In genomic region chr15:75456710-75457109, GRCh38 we compare ENCODE assay signal across 9 cellular contexts. TPM values are rescaled to one million over a fixed set of nuclear protein-coding genes. Genes with fewer than 3 reads are reported as not detected.
DNase-seq lines count a peak whose midpoint lies in the region; ATAC-seq and TF ChIP-seq lines count a peak whose summit lies in the region.
"Had no signal": no experiment of that assay in that cellular context is flagged by ENCODE, and none has a peak within 500 bp of the region (broad histone marks: within the 10 kb centered on the region; RNA-seq: fewer than 3 reads in every experiment).

No MANE protein-coding gene starts in this region.

- TF ChIP-seq POLR2A in heart left ventricle (IDR thresholded peaks at IDR 0.05) (no peak), upper lobe of left lung (IDR thresholded peaks at IDR 0.05) (no peak)

- H3K36me3 ChIP-seq in left ventricle myocardium inferior (no peaks in the 10 kb centered on the region), heart left ventricle (no peaks in the 10 kb centered on the region), iPS-18a (ENCODE audit: control insufficient read depth, low read depth, low read length) (no peaks in the 10 kb centered on the region), upper lobe of left lung (no peaks in the 10 kb centered on the region)

- 58 to 66% (median 62%) methylated on average over 6 of the region's 6 CpGs for WGBS in heart left ventricle, 4 donors
- WGBS in upper lobe of left lung, 2 donors = 45 to 48% methylated on average over 6 of the region's 6 CpGs

- H3K9me3 ChIP-seq in left ventricle myocardium inferior (replicated peaks) = no peaks in the 10 kb centered on the region
- H3K9me3 ChIP-seq in heart left ventricle = no peaks in the 10 kb centered on the region
- H3K9me3 ChIP-seq in iPS-18a (ENCODE audit: control insufficient read depth, low read depth, low read length) = no peaks in the 10 kb centered on the region
- H3K9me3 ChIP-seq in upper lobe of left lung = no peaks in the 10 kb centered on the region

- ATAC-seq in heart left ventricle (no peak), upper lobe of left lung (ENCODE audit: low FRiP score in 2 of 2) (no peak), GM21717 (IDR thresholded peaks at IDR 0.05; ENCODE audit: unreplicated experiment) (no peak), GM19455 (IDR thresholded peaks at IDR 0.05; ENCODE audit: unreplicated experiment) (no peak)
- ATAC-seq: left colon had no signal

- no peak for DNase-seq in left ventricle myocardium inferior
- no peak for DNase-seq in heart left ventricle
- peak in 1 of 2 donors; percentile 26 for DNase-seq in upper lobe of left lung
- DNase-seq in GDM1 (lab: John Stamatoyannopoulos, UW) = no peak

- H3K9ac ChIP-seq in iPS-18a (ENCODE audit: low read length) = no peak overlapping the region

- H3K27me3 ChIP-seq in left ventricle myocardium inferior (ENCODE audit: low read depth) (no peaks in the 10 kb centered on the region), heart left ventricle (no peaks in the 10 kb centered on the region), iPS-18a (ENCODE audit: control insufficient read depth, insufficient read depth, low read length) (no peaks in the 10 kb centered on the region), upper lobe of left lung (no peaks in the 10 kb centered on the region)

- H3K27ac ChIP-seq in left ventricle myocardium inferior (replicated peaks) = no peak overlapping the region
- H3K27ac ChIP-seq in heart left ventricle = no peak overlapping the region
- H3K27ac ChIP-seq in iPS-18a (ENCODE audit: low read length) = no peak overlapping the region
- H3K27ac ChIP-seq in upper lobe of left lung = peak overlapping the region; percentile 94 to 99 (median 98)

- intact Hi-C loops in left ventricle myocardium inferior (cut with micrococcal nuclease) (no loop called here), heart left ventricle (cut with DNase I) (loop anchor here in 3 of 10 donors (5.0 to 10.0 kb wide), 3 partner anchors 121 to 188 kb away; partner anchors contain the start of genes IMP3 (in 2 of the 3), SNX33 (in 2 of the 3), PTPN9 (in 1 of the 3) and SNUPN (in 1 of the 3))

- TF ChIP-seq EP300 in upper lobe of left lung (IDR thresholded peaks at IDR 0.05) = no peak

- TF ChIP-seq CTCF in left ventricle myocardium inferior (IDR thresholded peaks at IDR 0.05; ENCODE audit: borderline replicate concordance) = no peak
- TF ChIP-seq CTCF in heart left ventricle (IDR thresholded peaks at IDR 0.05) = no peak
- TF ChIP-seq CTCF in WI38 (IDR thresholded peaks at IDR 0.05; ENCODE audit: low read depth, low read length) = no peak
- no peak for TF ChIP-seq CTCF in upper lobe of left lung (IDR thresholded peaks at IDR 0.05)

- peak overlapping the region; percentile 93 for H3K4me3 ChIP-seq in left ventricle myocardium inferior
- peak overlapping the region in 2 of 12 donors; percentile 97 to 98 for H3K4me3 ChIP-seq in heart left ventricle
- peak overlapping the region; percentile 74 for H3K4me3 ChIP-seq in WI38 (ENCODE audit: low read depth, low read length)
- H3K4me3 ChIP-seq in iPS-18a (ENCODE audit: low read length) = peak overlapping the region; percentile 58
- H3K4me3 ChIP-seq in upper lobe of left lung = peak overlapping the region in 2 of 4 donors; percentile 88

- H3K4me1 ChIP-seq in left ventricle myocardium inferior (peaks cover 40% of the 10 kb centered on the region), heart left ventricle (peaks cover 0 to 23% (median 14%) of the 10 kb centered on the region in 12 donors), iPS-18a (ENCODE audit: control insufficient read depth, low read depth, low read length) (peaks cover 13% of the 10 kb centered on the region), upper lobe of left lung (peaks cover 11 to 31% (median 17%) of the 10 kb centered on the region in 4 donors)

RNA-seq across cellular contexts. Expression of gene SIN3A, which starts 5.2 kb away (rescaled TPM):
- total RNA-seq in left ventricle myocardium inferior (28.0 TPM), heart left ventricle (10 to 100 TPM; 17.1 to 43.5 (median 31.8) TPM), upper lobe of left lung (100 to 1,000 TPM in 1 of 6 donors, 10 to 100 TPM in 5; 28.0 to 105 (median 56.6) TPM)
- 10 to 100 TPM in 1 of 2 donors, 1 to 10 TPM in 1; 5.6 to 17.7 TPM for polyA plus RNA-seq in heart left ventricle

Comparison
In these comparisons a context has a peak if more than half of its experiments do, and no peak if none do; other contexts are left out.
1. H3K27ac ChIP-seq: peak in upper lobe of left lung (4 of 4); none in left ventricle myocardium inferior (single experiment), heart left ventricle (0 of 12) and iPS-18a (single experiment).